Comparison of ENCODE assay signal across 10 cellular contexts in genomic region chr3:113084777-113085176, GRCh38.
DNase-seq lines count a peak whose midpoint lies in the region; ATAC-seq, FAIRE-seq and TF ChIP-seq lines count a peak whose summit lies in the region.
"Had no signal": no experiment of that assay in that cellular context is flagged by ENCODE, and none has a peak within 500 bp of the region (broad histone marks: within the 10 kb centered on the region; RNA-seq: fewer than 3 reads in every experiment).

No MANE protein-coding gene starts in this region.

- no peak for TF ChIP-seq CTCF in brain (conservative IDR thresholded peaks at IDR 0.05)

- H3K27me3 Mint-ChIP-seq in brain = peaks cover 6% of the 10 kb centered on the region
- no peaks in the 10 kb centered on the region for H3K27me3 Mint-ChIP-seq in activated naive CD8-positive, alpha-beta T cell treated with anti-CD3 and anti-CD28 coated beads, Interleukin-2, amount 50 U/mL, for 24 hours

- ATAC-seq in activated naive CD8-positive, alpha-beta T cell treated with anti-CD3 and anti-CD28 coated beads, Interleukin-2, amount 50 U/mL, for 24 hours = no peak

- peaks cover 67% of the 10 kb centered on the region for H3K4me1 Mint-ChIP-seq in brain
- H3K4me1 Mint-ChIP-seq in activated naive CD8-positive, alpha-beta T cell treated with anti-CD3 and anti-CD28 coated beads, Interleukin-2, amount 50 U/mL, for 24 hours = no peaks in the 10 kb centered on the region

- H3K4me3 Mint-ChIP-seq in brain = peak overlapping the region in 1 of 5 experiments; percentile 7
- H3K4me3 Mint-ChIP-seq in activated naive CD8-positive, alpha-beta T cell treated with anti-CD3 and anti-CD28 coated beads, Interleukin-2, amount 50 U/mL, for 24 hours = no peak overlapping the region

- DNase-seq in AG08396 (ENCODE audit: low spot score) = peak; percentile 18
- DNase-seq in HTR-8/SVneo (ENCODE audit: insufficient read length, low spot score) = peak; percentile 18
- DNase-seq in myocyte (ENCODE audit: low read depth) = peak; percentile 59
- no peak for DNase-seq in GM19240 (ENCODE audit: insufficient read length, low spot score)
- DNase-seq in activated naive CD8-positive, alpha-beta T cell treated with anti-CD3 and anti-CD28 coated beads, Interleukin-2, amount 50 U/mL, for 24 hours = no peak
- no peak for DNase-seq in activated gamma-delta T cell treated with Interleukin-2 at 50 U/mL for 16 hours
- no peak for DNase-seq in NK-92 treated with Interleukin-12 subunit alpha and Interleukin-12 subunit beta, amount 100 ng/mL, for 24 hours (lab: John Stamatoyannopoulos, UW)
- DNase-seq: NCI-H510A had no signal

- H3K9me3 Mint-ChIP-seq in brain = no peaks in the 10 kb centered on the region
- no peaks in the 10 kb centered on the region for H3K9me3 Mint-ChIP-seq in activated naive CD8-positive, alpha-beta T cell treated with anti-CD3 and anti-CD28 coated beads, Interleukin-2, amount 50 U/mL, for 24 hours
- H3K9me3 Mint-ChIP-seq: activated T-helper 2 cell treated with anti-CD3 and anti-CD28 coated beads, Interferon-gamma antibody, Interleukin-2, Interleukin-4, amounts not matched to agents 10 μg/mL and 5 μg/mL and 100 μg/mL, durations not matched to agents 14 hours and 24 hours and 36 hours had no signal

- no peaks in the 10 kb centered on the region for H3K36me3 Mint-ChIP-seq in brain
- H3K36me3 Mint-ChIP-seq in activated naive CD8-positive, alpha-beta T cell treated with anti-CD3 and anti-CD28 coated beads, Interleukin-2, amount 50 U/mL, for 24 hours (ENCODE audit: low read depth) = peaks cover 4% of the 10 kb centered on the region

- FAIRE-seq in HTR-8/SVneo (lab: Jason Lieb, UNC) = no peak

- H3K27ac Mint-ChIP-seq in brain = peak overlapping the region in 4 of 5 experiments; percentile 55 to 86 (median 65)
- H3K27ac Mint-ChIP-seq in activated naive CD8-positive, alpha-beta T cell treated with anti-CD3 and anti-CD28 coated beads, Interleukin-2, amount 50 U/mL, for 24 hours = no peak overlapping the region
- H3K27ac Mint-ChIP-seq: activated T-helper 2 cell treated with anti-CD3 and anti-CD28 coated beads, Interferon-gamma antibody, Interleukin-2, Interleukin-4, amounts not matched to agents 10 μg/mL and 5 μg/mL and 100 μg/mL, durations not matched to agents 14 hours and 24 hours and 36 hours had no signal

Comparison
In these comparisons a context has a peak if more than half of its experiments do, and no peak if none do; other contexts are left out.
1. DNase-seq: peak in AG08396 (single experiment), HTR-8/SVneo (single experiment) and myocyte (single experiment); none in GM19240 (single experiment), activated naive CD8-positive, alpha-beta T cell treated with anti-CD3 and anti-CD28 coated beads, Interleukin-2, amount 50 U/mL, for 24 hours (single experiment), activated gamma-delta T cell treated with Interleukin-2 at 50 U/mL for 16 hours (single experiment) and NK-92 treated with Interleukin-12 subunit alpha and Interleukin-12 subunit beta, amount 100 ng/mL, for 24 hours (single experiment).